In genomic region chrY:8712296-8712695, GRCh38 we compare ENCODE assay signal across 28 cellular contexts.
"Had no signal": no experiment of that assay in that cellular context is flagged by ENCODE, and none has a peak within 500 bp of the region (broad histone marks: within the 10 kb centered on the region; RNA-seq: fewer than 3 reads in every experiment).

No MANE protein-coding gene starts in this region.

- H3K27ac ChIP-seq: ascending aorta, brain microvascular endothelial cell, coronary artery, esophagus muscularis mucosa, foreskin keratinocyte, gastrocnemius medialis, WERI-Rb-1 had no signal

- ATAC-seq: activated CD4-positive, CD25-positive, alpha-beta regulatory T cell treated with anti-CD3 and anti-CD28 coated beads, Interleukin-2, amount 50 U/mL, for 24 hours; activated CD8-positive, alpha-beta T cell treated with anti-CD3 and anti-CD28 coated beads for 36 hours; activated T-cell treated with anti-CD3 and anti-CD28 coated beads, Interleukin-2, amount 50 U/mL, for 4 hours; activated T-helper 17 cell treated with anti-CD3 and anti-CD28 coated beads, Interleukin-2, amount 50 U/mL, for 72 hours; effector memory CD8-positive, alpha-beta T cell; foreskin keratinocyte; gastrocnemius medialis; T-helper 17 cell had no signal

- FAIRE-seq: bronchial epithelial cell had no signal

- H3K27me3 ChIP-seq: ascending aorta, brain microvascular endothelial cell, esophagus muscularis mucosa, foreskin keratinocyte, gastrocnemius medialis had no signal

- H3K4me1 ChIP-seq: ascending aorta, esophagus muscularis mucosa, foreskin keratinocyte, gastrocnemius medialis had no signal

- DNase-seq: activated B cell treated with CpG ODN at 0.5 μM for 24 hours; activated CD4-positive, alpha-beta T cell treated with anti-CD3 and anti-CD28 coated beads for 48 hours; activated CD4-positive, alpha-beta T cell treated with anti-CD3 and anti-CD28 coated beads, Interleukin-2, amount 50 U/mL, for 1 hour; activated CD4-positive, alpha-beta T cell treated with anti-CD3 and anti-CD28 coated beads, Interleukin-2, amount 50 U/mL, for 48 hours; activated CD8-positive, alpha-beta memory T cell treated with anti-CD3 and anti-CD28 coated beads for 24 hours; activated CD8-positive, alpha-beta T cell treated with anti-CD3 and anti-CD28 coated beads for 36 hours; activated effector memory CD4-positive, alpha-beta T cell treated with Interleukin-2 at 50 U/mL for 16 hours; activated gamma-delta T cell treated with Interleukin-2 at 50 U/mL for 16 hours; activated naive CD4-positive, alpha-beta T cell treated with anti-CD3 and anti-CD28 coated beads, Interleukin-2, amount 50 U/mL, for 16 hours; activated naive CD4-positive, alpha-beta T cell treated with Interleukin-2 at 50 U/mL for 16 hours; activated T-cell treated with anti-CD3 and anti-CD28 coated beads, Interleukin-2, amount 50 U/mL, for 4 hours; brain microvascular endothelial cell; effector CD4-positive, alpha-beta T cell; effector memory CD8-positive, alpha-beta T cell; erythroblast; foreskin keratinocyte; gastrocnemius medialis; head of caudate nucleus; T-helper 1 cell; T-helper 17 cell; T1000; WERI-Rb-1 had no signal

- H3K36me3 ChIP-seq: ascending aorta, brain microvascular endothelial cell, esophagus muscularis mucosa, gastrocnemius medialis, WERI-Rb-1 had no signal

- H3K9me3 ChIP-seq: ascending aorta, esophagus muscularis mucosa, gastrocnemius medialis had no signal

- H3K4me3 ChIP-seq: ascending aorta, coronary artery, esophagus muscularis mucosa, gastrocnemius medialis had no signal
